Comparison of ENCODE assay signal across 1 cellular context in genomic region chr5:170450041-170450660, GRCh38.
TF ChIP-seq lines count a peak whose summit lies in the region.

No MANE protein-coding gene starts in this region.

TF ChIP-seq in IMR-90, 13 proteins besides CTCF, POLR2A, EP300 and RAD21:
- TF ChIP-seq MXI1 (IDR thresholded peaks at IDR 0.05; ENCODE audit: borderline replicate concordance, low read depth, low read length) (no peak), SMC3 (IDR thresholded peaks at IDR 0.05; ENCODE audit: low read depth, low read length) (no peak), USF2 (IDR thresholded peaks at IDR 0.05; ENCODE audit: low read depth, low read length) (no peak), FOS (IDR thresholded peaks at IDR 0.05; ENCODE audit: low read depth, low read length) (no peak), CHD1 (IDR thresholded peaks at IDR 0.05; ENCODE audit: low read depth, low read length) (no peak), BHLHE40 (IDR thresholded peaks at IDR 0.05; ENCODE audit: low read depth, low read length) (no peak)
